Comparison of ENCODE assay signal across 1 cellular context in genomic region chr11:75668508-75669297, GRCh38.
A peak's percentile ranks its signal among the peaks of the same experiment; 100 is the strongest.
TF ChIP-seq lines count a peak whose summit lies in the region.

Gene MAP6, minus strand, starts transcription at chr11:75669038. Its CDS starts 669 bp downstream, at chr11:75668369.

TF ChIP-seq in H1, 55 proteins besides CTCF, POLR2A, EP300 and RAD21 (continued from another document):
- peak; percentile 35; the same call in 1 of the 2 replicates for TF ChIP-seq CREB1 (IDR thresholded peaks at IDR 0.05)
- no peak for TF ChIP-seq E2F6 (IDR thresholded peaks at IDR 0.05)
- no peak for TF ChIP-seq USF2 (IDR thresholded peaks at IDR 0.05; ENCODE audit: low read length)
- TF ChIP-seq SUZ12 (IDR thresholded peaks at IDR 0.05; ENCODE audit: low read length): peak; percentile 72
